9 cellular contexts compared by ENCODE assay signal in genomic region chr19:32673573-32673972, GRCh38. TPM values are rescaled to one million over a fixed set of nuclear protein-coding genes. Genes with fewer than 3 reads are reported as not detected.
DNase-seq lines count a peak whose midpoint lies in the region.
"Had no signal": no experiment of that assay in that cellular context is flagged by ENCODE, and none has a peak within 500 bp of the region (broad histone marks: within the 10 kb centered on the region; RNA-seq: fewer than 3 reads in every experiment).

No MANE protein-coding gene starts in this region.

- no peaks in the 10 kb centered on the region for H3K9me3 ChIP-seq in esophagus (ENCODE audit: control insufficient read depth in 2 of 2, insufficient read depth in 1 of 2, low read depth in 1 of 2, low read length in 1 of 2)

- peaks cover 8 to 25% of the 10 kb centered on the region in 2 donors for H3K4me1 ChIP-seq in esophagus (ENCODE audit: control insufficient read depth in 2 of 2, insufficient read depth in 2 of 2, low read length in 1 of 2)

- no peaks in the 10 kb centered on the region for H3K9me3 Mint-ChIP-seq in T-helper 2 cell treated with Interferon-gamma antibody and Interleukin-4, amounts not matched to agents 5 μg/mL and 100 μg/mL, for 36 hours

- WGBS in esophagus, 2 donors, result 78 to 83% methylated on average over 10 of the region's 10 CpGs

- H3K4me3 Mint-ChIP-seq in T-helper 2 cell treated with Interferon-gamma antibody and Interleukin-4, amounts not matched to agents 5 μg/mL and 100 μg/mL, for 36 hours, result peak overlapping the region; percentile 97

- no peak overlapping the region for H3K27ac Mint-ChIP-seq in T-helper 2 cell treated with Interferon-gamma antibody and Interleukin-4, amounts not matched to agents 5 μg/mL and 100 μg/mL, for 36 hours

- no peak for DNase-seq in T-helper 2 cell treated with Interferon-gamma antibody and Interleukin-4, amounts not matched to agents 5 μg/mL and 100 μg/mL, for 36 hours (ENCODE audit: low spot score)
- DNase-seq in T-helper 2 cell, result no peak
- DNase-seq in OCI-M1 (lab: John Stamatoyannopoulos, UW), result peak; percentile 57
- peak; percentile 12 for DNase-seq in retina
- DNase-seq in activated CD4-positive, CD25-positive, alpha-beta regulatory T cell (lab: John Stamatoyannopoulos, UW), result no peak
- no peak for DNase-seq in NCI-H1092 (lab: John Stamatoyannopoulos, UW)
- no peak for DNase-seq in NCI-H526 (lab: John Stamatoyannopoulos, UW)
- DNase-seq: activated CD4-positive, alpha-beta T cell treated with anti-CD3 and anti-CD28 coated beads, Interleukin-2, amount 50 U/mL, for 1 hour had no signal

- H3K27me3 ChIP-seq in esophagus (ENCODE audit: control insufficient read depth in 1 of 2, insufficient read depth in 2 of 2, low read length in 2 of 2), result no peaks in the 10 kb centered on the region

- peak overlapping the region; percentile 7 to 66 for H3K4me3 ChIP-seq in esophagus (ENCODE audit: low read depth in 1 of 2, low read length in 2 of 2)

- H3K27ac ChIP-seq in esophagus (ENCODE audit: low read depth in 2 of 2, low read length in 1 of 2), result no peak overlapping the region

- peaks cover 13% of the 10 kb centered on the region for H3K36me3 Mint-ChIP-seq in T-helper 2 cell treated with Interferon-gamma antibody and Interleukin-4, amounts not matched to agents 5 μg/mL and 100 μg/mL, for 36 hours (ENCODE audit: low read depth)

- peaks cover 17% of the 10 kb centered on the region for H3K27me3 Mint-ChIP-seq in T-helper 2 cell treated with Interferon-gamma antibody and Interleukin-4, amounts not matched to agents 5 μg/mL and 100 μg/mL, for 36 hours (ENCODE audit: low read depth)

- H3K4me1 Mint-ChIP-seq in T-helper 2 cell treated with Interferon-gamma antibody and Interleukin-4, amounts not matched to agents 5 μg/mL and 100 μg/mL, for 36 hours (ENCODE audit: low read depth), result peaks cover 33% of the 10 kb centered on the region

- H3K36me3 ChIP-seq in esophagus (ENCODE audit: control insufficient read depth in 2 of 2, insufficient read depth in 2 of 2, low read length in 1 of 2), result no peaks in the 10 kb centered on the region

RNA-seq across cellular contexts. Expression of gene ANKRD27, which starts 1.4 kb away (rescaled TPM):
- polyA plus RNA-seq in esophagus, result 10 to 100 TPM in 1 of 2 donors, 1 to 10 TPM in 1; 8.5 to 10.9 TPM

RNA-seq across cellular contexts. Expression of gene RGS9BP, which starts 2.1 kb away (rescaled TPM):
- polyA plus RNA-seq in esophagus, result under 1 TPM; 0.12 to 0.37 TPM

RNA-seq across cellular contexts. Expression of gene NUDT19, which starts 18.0 kb away (rescaled TPM):
- 1 to 10 TPM; 8.5 to 8.6 TPM for polyA plus RNA-seq in esophagus

RNA-seq across cellular contexts. Expression of gene TDRD12, which starts 46.0 kb away (rescaled TPM):
- polyA plus RNA-seq in esophagus, result under 1 TPM; 0.04 to 0.06 TPM

Comparison
In these comparisons a context has a peak if more than half of its experiments do, and no peak if none do; other contexts are left out.
1. DNase-seq: peak in OCI-M1 (single experiment) and retina (single experiment); none in T-helper 2 cell treated with Interferon-gamma antibody and Interleukin-4, amounts not matched to agents 5 μg/mL and 100 μg/mL, for 36 hours (single experiment), T-helper 2 cell (0 of 5), activated CD4-positive, CD25-positive, alpha-beta regulatory T cell (0 of 4), NCI-H1092 (single experiment) and NCI-H526 (0 of 2).